Comparison of ENCODE assay signal across 15 cellular contexts in genomic region chr9:129826759-129827158, GRCh38. TPM values are rescaled to one million over a fixed set of nuclear protein-coding genes. Genes with fewer than 3 reads are reported as not detected.
A peak's percentile ranks its signal among the peaks of the same experiment; 100 is the strongest.
DNase-seq lines count a peak whose midpoint lies in the region; ATAC-seq and TF ChIP-seq lines count a peak whose summit lies in the region.
"Had no signal": no experiment of that assay in that cellular context is flagged by ENCODE, and none has a peak within 500 bp of the region (broad histone marks: within the 10 kb centered on the region; RNA-seq: fewer than 3 reads in every experiment).

No MANE protein-coding gene starts in this region.

- H3K27me3 Mint-ChIP-seq in stimulated activated naive CD8-positive, alpha-beta T cell treated with anti-CD3 and anti-CD28 coated beads, Interleukin-15, Interleukin-2, amounts not matched to agents 100 ng/mL and 50 ng/mL, for 24 hours, result no peaks in the 10 kb centered on the region
- H3K27me3 Mint-ChIP-seq in stimulated activated naive CD8-positive, alpha-beta T cell treated with anti-CD3 and anti-CD28 coated beads, Interleukin-15, amount 100 ng/mL, for 72 hours, result no peaks in the 10 kb centered on the region
- no peaks in the 10 kb centered on the region for H3K27me3 Mint-ChIP-seq in neural progenitor cell (ENCODE audit: insufficient read depth, low read depth)

- H3K4me3 Mint-ChIP-seq in stimulated activated naive CD8-positive, alpha-beta T cell treated with anti-CD3 and anti-CD28 coated beads, Interleukin-15, Interleukin-2, amounts not matched to agents 100 ng/mL and 50 ng/mL, for 24 hours, result no peak overlapping the region
- no peak overlapping the region for H3K4me3 Mint-ChIP-seq in stimulated activated naive CD8-positive, alpha-beta T cell treated with anti-CD3 and anti-CD28 coated beads, Interleukin-15, amount 100 ng/mL, for 72 hours
- H3K4me3 Mint-ChIP-seq in neural progenitor cell, result no peak overlapping the region
- H3K4me3 Mint-ChIP-seq: CD8-positive, alpha-beta T cell; HFFc6 had no signal

- no peak overlapping the region for H3K9ac ChIP-seq in neural progenitor cell

- no peaks in the 10 kb centered on the region for H3K9me3 Mint-ChIP-seq in stimulated activated naive CD8-positive, alpha-beta T cell treated with anti-CD3 and anti-CD28 coated beads, Interleukin-15, Interleukin-2, amounts not matched to agents 100 ng/mL and 50 ng/mL, for 24 hours
- H3K9me3 Mint-ChIP-seq in stimulated activated naive CD8-positive, alpha-beta T cell treated with anti-CD3 and anti-CD28 coated beads, Interleukin-15, amount 100 ng/mL, for 72 hours, result no peaks in the 10 kb centered on the region
- H3K9me3 Mint-ChIP-seq in neural progenitor cell, result no peaks in the 10 kb centered on the region
- H3K9me3 Mint-ChIP-seq: CD8-positive, alpha-beta T cell; HFFc6 had no signal

- H4K20me1 ChIP-seq in neural progenitor cell (ENCODE audit: low read depth), result no peaks in the 10 kb centered on the region

- no peak for TF ChIP-seq CTCF in WERI-Rb-1 (IDR thresholded peaks at IDR 0.05; ENCODE audit: low read depth, low read length)
- no peak for TF ChIP-seq CTCF in neural progenitor cell (IDR thresholded peaks at IDR 0.05)

- no peak overlapping the region for H2AFZ ChIP-seq in neural progenitor cell (replicated peaks)

- H3K36me3 Mint-ChIP-seq in stimulated activated naive CD8-positive, alpha-beta T cell treated with anti-CD3 and anti-CD28 coated beads, Interleukin-15, Interleukin-2, amounts not matched to agents 100 ng/mL and 50 ng/mL, for 24 hours (ENCODE audit: low read depth), result peaks cover 50% of the 10 kb centered on the region
- H3K36me3 Mint-ChIP-seq in neural progenitor cell, result peaks cover 13% of the 10 kb centered on the region

- H3K4me3 ChIP-seq in WERI-Rb-1 (ENCODE audit: low read depth, low read length) (no peak overlapping the region), neural progenitor cell (no peak overlapping the region)
- H3K4me3 ChIP-seq: HAP-1 had no signal

- no peak for ATAC-seq in stimulated activated naive CD8-positive, alpha-beta T cell treated with anti-CD3 and anti-CD28 coated beads, Interleukin-15, amount 100 ng/mL, for 72 hours
- ATAC-seq: CD8-positive, alpha-beta T cell had no signal

- H3K27me3 ChIP-seq in WERI-Rb-1 (ENCODE audit: insufficient read depth, low read depth, severe bottlenecking) (no peaks in the 10 kb centered on the region), neural progenitor cell (no peaks in the 10 kb centered on the region)

- H3K79me2 ChIP-seq in neural progenitor cell (ENCODE audit: low read depth), result peaks cover 21% of the 10 kb centered on the region

- peak overlapping the region; percentile 21 for H3K27ac Mint-ChIP-seq in stimulated activated naive CD8-positive, alpha-beta T cell treated with anti-CD3 and anti-CD28 coated beads, Interleukin-15, Interleukin-2, amounts not matched to agents 100 ng/mL and 50 ng/mL, for 24 hours
- H3K27ac Mint-ChIP-seq in stimulated activated naive CD8-positive, alpha-beta T cell treated with anti-CD3 and anti-CD28 coated beads, Interleukin-15, amount 100 ng/mL, for 72 hours, result peak overlapping the region in 1 of 2 donors; percentile 12
- H3K27ac Mint-ChIP-seq in neural progenitor cell, result no peak overlapping the region
- H3K27ac Mint-ChIP-seq: CD8-positive, alpha-beta T cell; HFFc6 had no signal

- H3K27ac ChIP-seq in WERI-Rb-1, result peak overlapping the region; percentile 72
- no peak overlapping the region for H3K27ac ChIP-seq in neural progenitor cell

- H3K36me3 ChIP-seq in WERI-Rb-1, result peaks cover 59% of the 10 kb centered on the region
- no peaks in the 10 kb centered on the region for H3K36me3 ChIP-seq in neural progenitor cell

- H3K4me2 ChIP-seq in neural progenitor cell, result no peak overlapping the region

- H3K4me1 ChIP-seq in neural progenitor cell, result no peaks in the 10 kb centered on the region
- H3K4me1 ChIP-seq: Caco-2, HAP-1 had no signal

- DNase-seq in NCI-H2171 treated with DMSO at 0.1 percent for 48 hours (lab: John Stamatoyannopoulos, UW) (peak; percentile 15), NCI-H2171 (lab: John Stamatoyannopoulos, UW) (no peak), WERI-Rb-1 (no peak), cerebellum (ENCODE audit: low spot score) (no peak), neural progenitor cell (ENCODE audit: low spot score) (no peak)
- DNase-seq in stimulated activated naive CD8-positive, alpha-beta T cell treated with anti-CD3 and anti-CD28 coated beads, Interleukin-15, amount 100 ng/mL, for 72 hours, result no peak
- DNase-seq: C1 segment of cervical spinal cord; Caco-2; CD8-positive, alpha-beta T cell; DMS153; DND-41; GOT3; HFFc6 had no signal

- H3K9me3 ChIP-seq in WERI-Rb-1 (ENCODE audit: severe bottlenecking), result no peaks in the 10 kb centered on the region
- H3K9me3 ChIP-seq in neural progenitor cell (ENCODE audit: low read depth), result no peaks in the 10 kb centered on the region
- H3K9me3 ChIP-seq: Caco-2, HAP-1 had no signal

- H3F3A ChIP-seq in neural progenitor cell (ENCODE audit: low read depth), result peaks cover 24% of the 10 kb centered on the region

- peaks cover 11% of the 10 kb centered on the region for H3K4me1 Mint-ChIP-seq in stimulated activated naive CD8-positive, alpha-beta T cell treated with anti-CD3 and anti-CD28 coated beads, Interleukin-15, Interleukin-2, amounts not matched to agents 100 ng/mL and 50 ng/mL, for 24 hours (ENCODE audit: low read depth)
- peaks cover 12% of the 10 kb centered on the region for H3K4me1 Mint-ChIP-seq in stimulated activated naive CD8-positive, alpha-beta T cell treated with anti-CD3 and anti-CD28 coated beads, Interleukin-15, amount 100 ng/mL, for 72 hours
- peaks cover 10% of the 10 kb centered on the region for H3K4me1 Mint-ChIP-seq in neural progenitor cell

RNA-seq across cellular contexts. Expression of gene TOR1A, which starts 2.8 kb away (rescaled TPM):
- 20.6 TPM for total RNA-seq in cerebellum
- total RNA-seq in neural progenitor cell (ENCODE audit: low replicate concordance), result 39.6 and 42.4 TPM in 2 replicates

RNA-seq across cellular contexts. Expression of gene C9orf78, which starts 8.3 kb away (rescaled TPM):
- total RNA-seq in cerebellum (21.0 TPM), neural progenitor cell (ENCODE audit: low replicate concordance) (40.9 and 42.2 TPM in 2 replicates)

RNA-seq across cellular contexts. Expression of gene USP20, which starts 8.5 kb away (rescaled TPM):
- total RNA-seq in cerebellum (11.1 TPM), neural progenitor cell (ENCODE audit: low replicate concordance) (10.8 and 25.2 TPM in 2 replicates)

RNA-seq across cellular contexts. Expression of gene TOR1B, which starts 23.8 kb away (rescaled TPM):
- 31.8 TPM for total RNA-seq in cerebellum
- 12.2 and 19.0 TPM in 2 replicates for total RNA-seq in neural progenitor cell (ENCODE audit: low replicate concordance)
